Comparison of ENCODE assay signal across 9 cellular contexts in genomic region chr6:73901311-73901710, GRCh38.
"Had no signal": no experiment of that assay in that cellular context is flagged by ENCODE, and none has a peak within 500 bp of the region (broad histone marks: within the 10 kb centered on the region; RNA-seq: fewer than 3 reads in every experiment).

No MANE protein-coding gene starts in this region.

- H3K27ac ChIP-seq: GM23248 had no signal

- H3K9me3 ChIP-seq: HAP-1 had no signal

- H3K4me2 ChIP-seq: GM23338 had no signal

- ATAC-seq: GM23338, HCT116 had no signal

- H3K4me3 Mint-ChIP-seq: GM23338, H9, HFFc6 had no signal

- H3K27ac Mint-ChIP-seq: GM23338, H9, HFFc6 had no signal

- H3K4me1 ChIP-seq: HAP-1 had no signal

- DNase-seq: GM23248, GOT3, H7, H9, HCEC 1CT, HFFc6 had no signal

- H3K36me3 ChIP-seq: HAP-1 had no signal

- H3K9ac ChIP-seq: GM23248 had no signal

- H3K4me1 Mint-ChIP-seq: GM23338, H9 had no signal

- H3K4me3 ChIP-seq: GM23248, GM23338, HAP-1 had no signal

- H2AFZ ChIP-seq: GM23248, GM23338 had no signal
